ENCODE assay signal across 15 cellular contexts in the genomic region with DNA sequence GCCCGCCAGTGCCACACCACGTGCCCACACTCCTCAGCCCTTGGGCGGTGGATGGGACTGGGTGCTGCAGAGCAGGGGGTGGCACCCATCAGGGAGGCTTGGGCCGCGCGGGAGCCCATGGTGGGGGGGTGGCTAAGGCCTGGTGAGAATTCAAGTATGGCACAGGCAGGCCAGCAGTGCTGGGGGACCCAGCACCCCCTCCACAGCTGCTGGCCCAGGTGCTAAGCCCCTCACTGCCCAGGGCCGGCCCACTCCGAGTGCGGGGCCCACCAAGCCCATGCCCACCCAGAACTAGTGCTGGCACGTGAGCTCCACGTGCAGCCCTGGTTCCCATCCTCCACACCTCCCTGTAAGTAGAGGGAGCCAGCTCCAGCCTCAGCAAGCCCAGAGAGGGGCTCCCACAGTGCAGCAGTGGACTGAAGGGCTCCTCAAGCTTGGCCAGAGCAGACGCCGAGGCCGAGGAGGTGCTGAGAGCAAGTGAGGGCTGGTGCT.
DNase-seq lines count a peak whose midpoint lies in the region; ATAC-seq and TF ChIP-seq lines count a peak whose summit lies in the region.
"Had no signal": no experiment of that assay in that cellular context is flagged by ENCODE, and none has a peak within 500 bp of the region (broad histone marks: within the 10 kb centered on the region; RNA-seq: fewer than 3 reads in every experiment).

No MANE protein-coding gene starts in this region.

- DNase-seq in stimulated activated naive CD8-positive, alpha-beta T cell treated with anti-CD3 and anti-CD28 coated beads, Interleukin-15, amount 100 ng/mL, for 72 hours = no peak
- DNase-seq in stimulated activated naive CD8-positive, alpha-beta T cell treated with anti-CD3 and anti-CD28 coated beads, Interleukin-15, Interleukin-2, amounts not matched to agents 100 U/mL and 50 U/mL, for 24 hours = no peak
- DNase-seq in chondrocyte (ENCODE audit: low spot score) (peak; percentile 87), mesendoderm (peak; percentile 13)
- no peak for DNase-seq in activated T-cell treated with anti-CD3 and anti-CD28 coated beads, Interleukin-2, amount 50 U/mL, for 72 hours
- DNase-seq: COR-L47, DND-41, GDM1, HFFc6 had no signal

- H3K27me3 ChIP-seq in mesendoderm (ENCODE audit: insufficient read depth, low read length, poor library complexity) = no peaks in the 10 kb centered on the region

- H3K27ac ChIP-seq in mesendoderm (ENCODE audit: low read depth, low read length) = no peak overlapping the region
- H3K27ac ChIP-seq: C4-2B had no signal

- H3K9ac ChIP-seq in mesendoderm (ENCODE audit: low read length) = no peak overlapping the region

- no peak overlapping the region for H4K5ac ChIP-seq in mesendoderm (ENCODE audit: low read length)

- H3K18ac ChIP-seq in mesendoderm (ENCODE audit: low read length) = no peak overlapping the region

- no peak overlapping the region for H2AK5ac ChIP-seq in mesendoderm (ENCODE audit: low read length)

- no peak overlapping the region for H3K4me3 ChIP-seq in mesendoderm (ENCODE audit: low read length)
- H3K4me3 ChIP-seq: HAP-1 had no signal

- H3K36me3 Mint-ChIP-seq in chondrocyte (ENCODE audit: low read depth) = no peaks in the 10 kb centered on the region
- no peaks in the 10 kb centered on the region for H3K36me3 Mint-ChIP-seq in activated T-cell treated with anti-CD3 and anti-CD28 coated beads, Interleukin-2, amount 50 U/mL, for 72 hours (ENCODE audit: insufficient read depth in 2 of 2)
- H3K36me3 Mint-ChIP-seq: CD8-positive, alpha-beta T cell had no signal

- no peak overlapping the region for H2BK5ac ChIP-seq in mesendoderm (ENCODE audit: low read length)

- H3K4me2 ChIP-seq in mesendoderm (ENCODE audit: low read length) = no peak overlapping the region

- H3K79me1 ChIP-seq in mesendoderm (ENCODE audit: low read length) = no peaks in the 10 kb centered on the region

- peak; percentile 66 for ATAC-seq in stimulated activated naive CD8-positive, alpha-beta T cell treated with anti-CD3 and anti-CD28 coated beads, Interleukin-15, amount 100 ng/mL, for 72 hours
- ATAC-seq in stimulated activated naive CD8-positive, alpha-beta T cell treated with anti-CD3 and anti-CD28 coated beads, Interleukin-15, Interleukin-2, amounts not matched to agents 100 U/mL and 50 U/mL, for 24 hours = no peak
- ATAC-seq in HG03159 (IDR thresholded peaks at IDR 0.05; ENCODE audit: unreplicated experiment) (no peak), HG03097 (IDR thresholded peaks at IDR 0.05; ENCODE audit: low FRiP score, unreplicated experiment) (no peak)
- ATAC-seq in activated T-cell treated with anti-CD3 and anti-CD28 coated beads, Interleukin-2, amount 50 U/mL, for 72 hours (replicated peaks in 1 of 2) = no peak
- ATAC-seq: CD8-positive, alpha-beta T cell had no signal

- no peaks in the 10 kb centered on the region for H3K36me3 ChIP-seq in mesendoderm (ENCODE audit: control insufficient read depth, insufficient read depth, low read length)
- H3K36me3 ChIP-seq: HAP-1 had no signal

- no peak for TF ChIP-seq CTCF in chondrocyte (IDR thresholded peaks at IDR 0.05)

- H3K27ac Mint-ChIP-seq in stimulated activated naive CD8-positive, alpha-beta T cell treated with anti-CD3 and anti-CD28 coated beads, Interleukin-15, amount 100 ng/mL, for 72 hours = no peak overlapping the region
- H3K27ac Mint-ChIP-seq in chondrocyte (ENCODE audit: unreplicated experiment) = no peak overlapping the region
- no peak overlapping the region for H3K27ac Mint-ChIP-seq in activated T-cell treated with anti-CD3 and anti-CD28 coated beads, Interleukin-2, amount 50 U/mL, for 72 hours
- H3K27ac Mint-ChIP-seq: B cell; CD8-positive, alpha-beta T cell; HFFc6 had no signal

- no peaks in the 10 kb centered on the region for H3K27me3 Mint-ChIP-seq in stimulated activated naive CD8-positive, alpha-beta T cell treated with anti-CD3 and anti-CD28 coated beads, Interleukin-15, amount 100 ng/mL, for 72 hours
- H3K27me3 Mint-ChIP-seq in chondrocyte (ENCODE audit: low read depth) = no peaks in the 10 kb centered on the region
- no peaks in the 10 kb centered on the region for H3K27me3 Mint-ChIP-seq in activated T-cell treated with anti-CD3 and anti-CD28 coated beads, Interleukin-2, amount 50 U/mL, for 72 hours (ENCODE audit: low read depth)
- H3K27me3 Mint-ChIP-seq: B cell had no signal

- no peak overlapping the region for H3K4ac ChIP-seq in mesendoderm (ENCODE audit: low read depth, low read length)

- no peaks in the 10 kb centered on the region for H3K4me1 Mint-ChIP-seq in stimulated activated naive CD8-positive, alpha-beta T cell treated with anti-CD3 and anti-CD28 coated beads, Interleukin-15, amount 100 ng/mL, for 72 hours
- no peaks in the 10 kb centered on the region for H3K4me1 Mint-ChIP-seq in chondrocyte (ENCODE audit: low read depth)
- no peaks in the 10 kb centered on the region for H3K4me1 Mint-ChIP-seq in activated T-cell treated with anti-CD3 and anti-CD28 coated beads, Interleukin-2, amount 50 U/mL, for 72 hours (ENCODE audit: low read depth)
- H3K4me1 Mint-ChIP-seq: B cell had no signal

- no peak overlapping the region for H2BK120ac ChIP-seq in mesendoderm (ENCODE audit: low read depth, low read length)

- no peak overlapping the region for H4K8ac ChIP-seq in mesendoderm (ENCODE audit: low read depth, low read length)

- H3K4me1 ChIP-seq in mesendoderm (ENCODE audit: control insufficient read depth, low read depth, low read length) = no peaks in the 10 kb centered on the region
- H3K4me1 ChIP-seq: HAP-1 had no signal

- H3K9me3 Mint-ChIP-seq in stimulated activated naive CD8-positive, alpha-beta T cell treated with anti-CD3 and anti-CD28 coated beads, Interleukin-15, amount 100 ng/mL, for 72 hours = peaks cover 0 to 7% of the 10 kb centered on the region in 2 donors
- H3K9me3 Mint-ChIP-seq in chondrocyte (ENCODE audit: low read depth) = peaks cover 15% of the 10 kb centered on the region
- H3K9me3 Mint-ChIP-seq in activated T-cell treated with anti-CD3 and anti-CD28 coated beads, Interleukin-2, amount 50 U/mL, for 72 hours = peaks cover 0 to 5% of the 10 kb centered on the region in 2 donors
- H3K9me3 Mint-ChIP-seq: CD8-positive, alpha-beta T cell had no signal

- H3K56ac ChIP-seq in mesendoderm (ENCODE audit: low read length) = no peak overlapping the region

- H3K4me3 Mint-ChIP-seq in stimulated activated naive CD8-positive, alpha-beta T cell treated with anti-CD3 and anti-CD28 coated beads, Interleukin-15, amount 100 ng/mL, for 72 hours = no peak overlapping the region
- H3K4me3 Mint-ChIP-seq in chondrocyte (ENCODE audit: unreplicated experiment) = no peak overlapping the region
- H3K4me3 Mint-ChIP-seq in activated T-cell treated with anti-CD3 and anti-CD28 coated beads, Interleukin-2, amount 50 U/mL, for 72 hours = no peak overlapping the region
- H3K4me3 Mint-ChIP-seq: B cell; CD8-positive, alpha-beta T cell; HFFc6 had no signal

- no peaks in the 10 kb centered on the region for H3K79me2 ChIP-seq in mesendoderm (ENCODE audit: control insufficient read depth, insufficient read depth, low read length)

- no CpG with 5 or more reads among the region's 14 CpGs for WGBS in mesendoderm (ENCODE audit: extremely low coverage, insufficient coverage, low lambda C conversion rate)

- no peak overlapping the region for H2BK15ac ChIP-seq in mesendoderm (replicated peaks; ENCODE audit: low read depth)

- H3K23ac ChIP-seq in mesendoderm (ENCODE audit: low read length) = no peak overlapping the region

Comparison
In these comparisons a context has a peak if more than half of its experiments do, and no peak if none do; other contexts are left out.
1. DNase-seq: peak in chondrocyte (single experiment) and mesendoderm (single experiment); none in stimulated activated naive CD8-positive, alpha-beta T cell treated with anti-CD3 and anti-CD28 coated beads, Interleukin-15, amount 100 ng/mL, for 72 hours (0 of 2), stimulated activated naive CD8-positive, alpha-beta T cell treated with anti-CD3 and anti-CD28 coated beads, Interleukin-15, Interleukin-2, amounts not matched to agents 100 U/mL and 50 U/mL, for 24 hours (single experiment) and activated T-cell treated with anti-CD3 and anti-CD28 coated beads, Interleukin-2, amount 50 U/mL, for 72 hours (0 of 2).